In the genomic region with DNA sequence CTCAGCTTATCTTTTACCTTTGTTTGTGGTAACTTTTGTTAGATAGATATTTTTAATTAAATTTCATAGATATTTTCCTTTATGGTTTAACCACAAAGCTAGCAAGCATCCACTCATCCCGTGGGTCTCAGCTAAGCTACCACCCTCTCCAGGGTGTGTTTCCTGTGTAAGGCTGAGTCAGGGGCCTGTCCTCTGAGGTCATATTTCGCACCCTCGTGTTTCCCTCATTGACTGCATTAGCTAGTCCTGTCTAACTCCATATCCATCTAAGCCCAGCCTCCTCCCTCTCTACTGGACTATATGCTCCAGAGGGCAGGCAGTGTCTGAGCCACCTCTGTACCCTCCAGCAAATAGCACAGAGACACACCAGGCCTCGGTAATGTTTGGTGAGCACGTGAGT, we compare ENCODE assay signal across 14 cellular contexts. TPM values are rescaled to one million over a fixed set of nuclear protein-coding genes. Genes with fewer than 3 reads are reported as not detected.
DNase-seq lines count a peak whose midpoint lies in the region; ATAC-seq and TF ChIP-seq lines count a peak whose summit lies in the region.
"Had no signal": no experiment of that assay in that cellular context is flagged by ENCODE, and none has a peak within 500 bp of the region (broad histone marks: within the 10 kb centered on the region; RNA-seq: fewer than 3 reads in every experiment).

No MANE protein-coding gene starts in this region.

- H3K4me3 ChIP-seq in astrocyte of the spinal cord (ENCODE audit: low read depth, low read length) = no peak overlapping the region
- H3K4me3 ChIP-seq: A549, upper lobe of right lung had no signal

- peak overlapping the region; percentile 67 for H3K27ac Mint-ChIP-seq in activated CD4-positive, alpha-beta T cell treated with anti-CD3 and anti-CD28 coated beads, Interleukin-2, amount 10 ng/mL, durations not matched to agents 24 days and 14 days
- H3K27ac Mint-ChIP-seq in nephron progenitor cell = no peak overlapping the region

- peaks cover 9% of the 10 kb centered on the region for H3K4me1 Mint-ChIP-seq in activated CD4-positive, alpha-beta T cell treated with anti-CD3 and anti-CD28 coated beads, Interleukin-2, amount 10 ng/mL, durations not matched to agents 24 days and 14 days
- H3K4me1 Mint-ChIP-seq in nephron progenitor cell = no peaks in the 10 kb centered on the region

- no peak for ATAC-seq in HG02884 (IDR thresholded peaks at IDR 0.05; ENCODE audit: unreplicated experiment)
- ATAC-seq: A549, esophagus mucosa, upper lobe of right lung had no signal

- peaks cover 16% of the 10 kb centered on the region for H3K36me3 Mint-ChIP-seq in activated CD4-positive, alpha-beta T cell treated with anti-CD3 and anti-CD28 coated beads, Interleukin-2, amount 10 ng/mL, durations not matched to agents 24 days and 14 days (ENCODE audit: low read depth)
- H3K36me3 Mint-ChIP-seq in nephron progenitor cell (ENCODE audit: low read depth) = peaks cover 18% of the 10 kb centered on the region

- H3K9me3 Mint-ChIP-seq in activated CD4-positive, alpha-beta T cell treated with anti-CD3 and anti-CD28 coated beads, Interleukin-2, amount 10 ng/mL, durations not matched to agents 24 days and 14 days = peaks cover 3% of the 10 kb centered on the region
- no peaks in the 10 kb centered on the region for H3K9me3 Mint-ChIP-seq in nephron progenitor cell

- no peak overlapping the region for H3K4me3 Mint-ChIP-seq in activated CD4-positive, alpha-beta T cell treated with anti-CD3 and anti-CD28 coated beads, Interleukin-2, amount 10 ng/mL, durations not matched to agents 24 days and 14 days
- H3K4me3 Mint-ChIP-seq in nephron progenitor cell = no peak overlapping the region

- intact Hi-C loops in activated CD4-positive, alpha-beta T cell treated with anti-CD3 and anti-CD28 coated beads, Interleukin-2, amount 10 ng/mL, durations not matched to agents 24 days and 14 days (cut with micrococcal nuclease) = no loop called here

- DNase-seq in activated CD4-positive, alpha-beta T cell treated with anti-CD3 and anti-CD28 coated beads, Interleukin-2, amount 10 ng/mL, durations not matched to agents 24 days and 14 days = no peak
- no peak for DNase-seq in activated CD4-positive, alpha-beta T cell treated with anti-CD3 and anti-CD28 coated beads, Interleukin-2, amount 50 U/mL, for 4 hours
- DNase-seq in NCI-H226 (peak; percentile 53), astrocyte of the spinal cord (ENCODE audit: low read depth, low spot score) (peak; percentile 57), myocyte (ENCODE audit: low read depth) (peak; percentile 18), iPS-NIHi7 (ENCODE audit: extremely low spot score) (no peak), nephron progenitor cell (no peak)
- DNase-seq: cerebellar nuclear complex, NCI-H1417 treated with DMSO at 0.1 percent for 48 hours, SIG-M5, upper lobe of right lung had no signal

- TF ChIP-seq CTCF in astrocyte of the spinal cord (IDR thresholded peaks at IDR 0.05; ENCODE audit: low read depth, low read length) (no peak), nephron progenitor cell (IDR thresholded peaks at IDR 0.05) (no peak)

- in situ Hi-C loops in astrocyte of the spinal cord (cut with HindIII; ENCODE audit: low sequenced_read_pairs) = no loop called here

- H3K27me3 Mint-ChIP-seq in activated CD4-positive, alpha-beta T cell treated with anti-CD3 and anti-CD28 coated beads, Interleukin-2, amount 10 ng/mL, durations not matched to agents 24 days and 14 days = no peaks in the 10 kb centered on the region
- H3K27me3 Mint-ChIP-seq in nephron progenitor cell (ENCODE audit: low read depth, poor library complexity) = no peaks in the 10 kb centered on the region

RNA-seq across cellular contexts. Expression of a gene that starts 16.7 kb away (rescaled TPM):
- 11.0 and 11.4 TPM in 2 replicates for total RNA-seq in activated CD4-positive, alpha-beta T cell treated with anti-CD3 and anti-CD28 coated beads, Interleukin-2, amount 10 ng/mL, durations not matched to agents 24 days and 14 days
- 13.0 and 20.7 TPM in 2 replicates for total RNA-seq in myocyte
- polyA plus RNA-seq in myocyte (2012) = 11.7 TPM

RNA-seq across cellular contexts. Expression of a gene that starts 16.9 kb away (rescaled TPM):
- total RNA-seq in activated CD4-positive, alpha-beta T cell treated with anti-CD3 and anti-CD28 coated beads, Interleukin-2, amount 10 ng/mL, durations not matched to agents 24 days and 14 days = 154 and 169 TPM in 2 replicates
- total RNA-seq in myocyte = 14.4 and 74.2 TPM in 2 replicates
- polyA plus RNA-seq in myocyte (2012) = 143 TPM

RNA-seq across cellular contexts. Expression of a gene that starts 56.6 kb away (rescaled TPM):
- 15.1 and 16.3 TPM in 2 replicates for total RNA-seq in activated CD4-positive, alpha-beta T cell treated with anti-CD3 and anti-CD28 coated beads, Interleukin-2, amount 10 ng/mL, durations not matched to agents 24 days and 14 days
- total RNA-seq in myocyte = 4.3 and 6.2 TPM in 2 replicates
- polyA plus RNA-seq in myocyte (2012) = 3.9 TPM

Comparison
In these comparisons a context has a peak if more than half of its experiments do, and no peak if none do; other contexts are left out.
1. DNase-seq: peak in NCI-H226 (single experiment), astrocyte of the spinal cord (single experiment) and myocyte (single experiment); none in activated CD4-positive, alpha-beta T cell treated with anti-CD3 and anti-CD28 coated beads, Interleukin-2, amount 10 ng/mL, durations not matched to agents 24 days and 14 days (single experiment), activated CD4-positive, alpha-beta T cell treated with anti-CD3 and anti-CD28 coated beads, Interleukin-2, amount 50 U/mL, for 4 hours (0 of 2), iPS-NIHi7 (single experiment) and nephron progenitor cell (single experiment).